ENCODE assay signal across 8 cellular contexts in genomic region chr22:45309422-45310227, GRCh38.
DNase-seq lines count a peak whose midpoint lies in the region; ATAC-seq and TF ChIP-seq lines count a peak whose summit lies in the region.

Gene FAM118A (plus strand): TSS chr22:45309934. CDS start chr22:45322380, 12,446 bp downstream.

- ATAC-seq in HG03175 (IDR thresholded peaks at IDR 0.05; ENCODE audit: unreplicated experiment) = peak; percentile 82

- TF ChIP-seq CTCF in AG09309 (IDR thresholded peaks at IDR 0.05; ENCODE audit: control insufficient read depth, insufficient read depth, low read depth, low read length, missing control alignments) = no peak

- H3K4me3 ChIP-seq in AG09309 (ENCODE audit: control insufficient read depth, low read depth, low read length) = peak within 1 kb of the TSS; percentile 95

- TF ChIP-seq POLR2A in GM18951 (IDR thresholded peaks at IDR 0.05; ENCODE audit: extremely low read depth, insufficient read depth, insufficient read length) = peak; percentile 78

- in situ Hi-C loops in GM18951 (cut with MboI; ENCODE audit: low sequenced_read_pairs, unreplicated experiment) = no loop called here

- DNase-seq in AG09309 (ENCODE audit: low read depth) (peak; percentile 38), NCI-H226 (peak; percentile 52), iris pigment epithelial cell (ENCODE audit: low read depth) (peak; percentile 88)
- peak; percentile 94 for DNase-seq in activated CD4-positive, CD25-positive, alpha-beta regulatory T cell treated with anti-CD3 and anti-CD28 coated beads, Interleukin-2, amount 50 U/mL, for 16 hours (ENCODE audit: low read depth, low spot score)
- DNase-seq in central memory CD4-positive, alpha-beta T cell = peak; percentile 97
- DNase-seq in stimulated activated CD4-positive, alpha-beta T cell treated with anti-CD3 and anti-CD28 coated beads, Interleukin-12 subunit alpha, Interleukin-12 subunit beta, amount 100 ng/mL, for 24 hours (ENCODE audit: low read depth in 2 of 2) = peak; percentile 90 to 93

Comparison
In these comparisons a context has a peak if more than half of its experiments do, and no peak if none do; other contexts are left out.
1. Peak in every context shown above with its lines: DNase-seq, ATAC-seq and H3K4me3 ChIP-seq.
2. DNase-seq: peak in every context shown above with its lines; median percentile 97 in central memory CD4-positive, alpha-beta T cell; 94 in activated CD4-positive, CD25-positive, alpha-beta regulatory T cell treated with anti-CD3 and anti-CD28 coated beads, Interleukin-2, amount 50 U/mL, for 16 hours; 92 in stimulated activated CD4-positive, alpha-beta T cell treated with anti-CD3 and anti-CD28 coated beads, Interleukin-12 subunit alpha, Interleukin-12 subunit beta, amount 100 ng/mL, for 24 hours; 88 in iris pigment epithelial cell; 52 in NCI-H226; 38 in AG09309.